In the genomic region with DNA sequence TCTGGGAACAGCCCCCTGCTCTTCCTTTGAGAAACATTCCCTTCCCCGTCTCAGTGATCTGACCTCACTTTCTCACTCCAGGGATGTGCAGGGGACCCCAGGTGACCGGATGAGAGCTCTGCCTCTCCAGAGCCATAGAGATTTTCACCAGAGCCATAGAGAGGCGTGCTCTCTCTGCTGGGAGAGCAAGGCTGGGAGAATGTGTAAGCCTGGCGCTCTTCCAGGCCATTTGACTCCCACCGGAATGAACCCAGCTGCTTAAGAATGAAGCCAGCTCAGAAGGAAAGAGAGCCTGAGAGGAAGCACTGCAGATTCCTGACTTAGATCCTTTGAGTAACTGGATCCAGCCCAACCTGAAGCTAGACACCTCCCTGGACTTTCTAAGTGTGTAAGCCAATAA, we compare ENCODE assay signal across 14 cellular contexts.
DNase-seq lines count a peak whose midpoint lies in the region; FAIRE-seq and TF ChIP-seq lines count a peak whose summit lies in the region.
"Had no signal": no experiment of that assay in that cellular context is flagged by ENCODE, and none has a peak within 500 bp of the region (broad histone marks: within the 10 kb centered on the region; RNA-seq: fewer than 3 reads in every experiment).

No MANE protein-coding gene starts in this region.

- H3K4me3 ChIP-seq in A673 (ENCODE audit: low read depth, low read length, poor library complexity, severe bottlenecking) (no peak overlapping the region), astrocyte of the spinal cord (ENCODE audit: low read depth, low read length) (no peak overlapping the region)
- H3K4me3 ChIP-seq: uterus had no signal

- intact Hi-C loops in A673 (cut with micrococcal nuclease; ENCODE audit: unreplicated experiment), result no loop called here
- intact Hi-C loops in CD14-positive monocyte (cut with micrococcal nuclease), result no loop called here
- intact Hi-C loops in activated CD4-positive, alpha-beta T cell treated with anti-CD3 and anti-CD28 coated beads, Interleukin-2, amount 10 ng/mL, durations not matched to agents 24 days and 14 days (cut with micrococcal nuclease), result loop anchor here (10.0 kb wide), 2 partner anchors 77 to 767 kb away; no protein-coding TSS in a partner anchor

- H3K36me3 Mint-ChIP-seq in CD14-positive monocyte, result peaks cover 3% of the 10 kb centered on the region in 2 donors
- no peaks in the 10 kb centered on the region for H3K36me3 Mint-ChIP-seq in activated CD4-positive, alpha-beta T cell treated with anti-CD3 and anti-CD28 coated beads, Interleukin-2, amount 10 ng/mL, durations not matched to agents 24 days and 14 days (ENCODE audit: low read depth)

- H3K27me3 Mint-ChIP-seq in CD14-positive monocyte (ENCODE audit: low read depth in 3 of 3), result peaks cover 24 to 59% (median 45%) of the 10 kb centered on the region in 3 donors
- H3K27me3 Mint-ChIP-seq in activated CD4-positive, alpha-beta T cell treated with anti-CD3 and anti-CD28 coated beads, Interleukin-2, amount 10 ng/mL, durations not matched to agents 24 days and 14 days, result peaks cover 52% of the 10 kb centered on the region

- TF ChIP-seq CTCF in A673 (conservative IDR thresholded peaks at IDR 0.05; ENCODE audit: low read depth, low read length) (no peak), astrocyte of the spinal cord (IDR thresholded peaks at IDR 0.05; ENCODE audit: low read depth, low read length) (no peak), CD14-positive monocyte (IDR thresholded peaks at IDR 0.05) (no peak), D721Med (IDR thresholded peaks at IDR 0.05; ENCODE audit: insufficient read depth, missing control alignments) (no peak)

- H3K9me3 Mint-ChIP-seq in CD14-positive monocyte, result peaks cover 0 to 5% (median 0%) of the 10 kb centered on the region in 7 donors
- no peaks in the 10 kb centered on the region for H3K9me3 Mint-ChIP-seq in activated CD4-positive, alpha-beta T cell treated with anti-CD3 and anti-CD28 coated beads, Interleukin-2, amount 10 ng/mL, durations not matched to agents 24 days and 14 days

- no peaks in the 10 kb centered on the region for H3K36me3 ChIP-seq in A673 (ENCODE audit: insufficient read depth, low read length, poor library complexity, severe bottlenecking)
- H3K36me3 ChIP-seq: BE2C, uterus had no signal

- POLR2A ChIA-PET in A673 (lab: Charles Lee; ENCODE audit: low non-redundant PET), result no interaction called here

- peak; percentile 68 for DNase-seq in A673 (ENCODE audit: low spot score)
- peak; percentile 84 for DNase-seq in HT1080 (ENCODE audit: low read depth)
- DNase-seq in astrocyte of the spinal cord (ENCODE audit: low read depth, low spot score), result peak; percentile 84
- DNase-seq in iris pigment epithelial cell (ENCODE audit: low read depth), result peak; percentile 75
- DNase-seq in substantia nigra (lab: John Stamatoyannopoulos, UW), result no peak
- no peak for DNase-seq in CD14-positive monocyte (ENCODE audit: low spot score)
- no peak for DNase-seq in activated CD4-positive, alpha-beta T cell treated with anti-CD3 and anti-CD28 coated beads, Interleukin-2, amount 10 ng/mL, durations not matched to agents 24 days and 14 days
- DNase-seq in D721Med (ENCODE audit: insufficient read length, low spot score), result no peak
- DNase-seq: activated T-cell treated with anti-CD3 and anti-CD28 coated beads, Interleukin-2, amount 50 U/mL, for 1 hour; BE2C; cortex of kidney; NCI-H510A had no signal

- no peak overlapping the region for H3K4me3 Mint-ChIP-seq in CD14-positive monocyte
- H3K4me3 Mint-ChIP-seq in activated CD4-positive, alpha-beta T cell treated with anti-CD3 and anti-CD28 coated beads, Interleukin-2, amount 10 ng/mL, durations not matched to agents 24 days and 14 days, result no peak overlapping the region

- H3K9me3 ChIP-seq in A673 (ENCODE audit: low read depth, low read length, poor library complexity, severe bottlenecking), result no peaks in the 10 kb centered on the region
- H3K9me3 ChIP-seq: BE2C, uterus had no signal

- FAIRE-seq in D721Med (lab: Jason Lieb, UNC), result no peak
- FAIRE-seq: HepG2 had no signal

- H3K27me3 ChIP-seq in A673 (replicated peaks; ENCODE audit: insufficient read depth, low read depth, low read length, poor library complexity), result peaks cover 13% of the 10 kb centered on the region
- H3K27me3 ChIP-seq: uterus had no signal

- H3K27ac ChIP-seq in A673 (ENCODE audit: low read depth, low read length, poor library complexity, severe bottlenecking) (no peak overlapping the region), substantia nigra (ENCODE audit: low read depth, low read length, poor library complexity, severe bottlenecking) (no peak overlapping the region)
- H3K27ac ChIP-seq: uterus had no signal

- no peak overlapping the region for H3K27ac Mint-ChIP-seq in CD14-positive monocyte
- no peak overlapping the region for H3K27ac Mint-ChIP-seq in activated CD4-positive, alpha-beta T cell treated with anti-CD3 and anti-CD28 coated beads, Interleukin-2, amount 10 ng/mL, durations not matched to agents 24 days and 14 days

- CTCF ChIA-PET in A673 (lab: Charles Lee), result no interaction called here

- BruUV-seq in A673 (replicated peaks; lab: Mats Ljungman, UMichigan), result no TSS peak

- H3K4me1 Mint-ChIP-seq in CD14-positive monocyte, result peaks cover 4% of the 10 kb centered on the region
- peaks cover 4% of the 10 kb centered on the region for H3K4me1 Mint-ChIP-seq in activated CD4-positive, alpha-beta T cell treated with anti-CD3 and anti-CD28 coated beads, Interleukin-2, amount 10 ng/mL, durations not matched to agents 24 days and 14 days

- in situ Hi-C loops in astrocyte of the spinal cord (cut with HindIII; ENCODE audit: low sequenced_read_pairs), result no loop called here

- no peaks in the 10 kb centered on the region for H3K4me1 ChIP-seq in A673 (ENCODE audit: insufficient read depth, low read length, poor library complexity, severe bottlenecking)
- H3K4me1 ChIP-seq: BE2C, uterus had no signal

Comparison
In these comparisons a context has a peak if more than half of its experiments do, and no peak if none do; other contexts are left out.
1. DNase-seq: peak in A673 (single experiment), HT1080 (single experiment), astrocyte of the spinal cord (single experiment) and iris pigment epithelial cell (single experiment); none in substantia nigra (0 of 49), CD14-positive monocyte (single experiment), activated CD4-positive, alpha-beta T cell treated with anti-CD3 and anti-CD28 coated beads, Interleukin-2, amount 10 ng/mL, durations not matched to agents 24 days and 14 days (single experiment) and D721Med (single experiment).